ENCODE assay signal across 1 cellular context in the genomic region with DNA sequence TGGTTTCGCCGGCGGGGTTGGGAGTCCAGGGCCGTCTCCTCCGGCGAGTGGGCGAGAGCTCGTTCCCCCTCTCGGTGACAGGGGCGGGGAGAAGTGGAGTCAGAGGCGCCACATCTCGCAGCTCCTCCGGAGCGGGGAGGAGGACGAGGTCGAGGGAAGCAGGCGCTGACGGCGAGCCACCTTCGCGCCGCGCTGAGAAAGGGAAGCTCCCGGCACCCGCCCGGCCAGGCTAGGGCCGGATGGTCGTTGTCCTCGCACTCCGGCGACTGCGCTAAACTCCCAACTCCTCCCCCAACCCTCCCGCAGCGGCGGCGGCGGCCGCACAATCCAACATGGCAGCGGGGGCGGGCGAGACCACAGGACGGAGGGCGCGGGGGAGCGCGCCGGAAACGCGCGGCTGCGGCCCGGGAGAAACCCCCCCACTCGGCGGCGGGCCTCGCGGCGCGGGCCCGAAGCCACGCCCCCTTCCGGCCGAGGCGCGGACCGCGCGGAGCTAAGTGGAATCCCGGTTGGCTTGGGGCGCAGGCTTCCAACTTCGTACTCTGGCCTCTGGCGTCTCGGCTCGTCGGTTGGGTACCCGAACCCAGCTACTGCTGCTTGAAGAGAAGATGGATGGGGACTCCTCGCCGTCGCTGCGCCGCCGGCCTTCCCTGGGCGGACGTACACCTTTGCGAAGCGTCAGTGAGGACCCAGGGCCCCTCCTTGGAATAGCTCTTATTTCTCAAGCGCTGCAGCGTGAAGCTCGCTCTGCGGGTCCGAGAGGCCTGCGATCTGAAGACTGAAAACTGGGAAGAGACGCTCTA.
TF ChIP-seq lines count a peak whose summit lies in the region.

A gene (minus strand): TSS at position 270 of the 803 bp plus-strand sequence. CDS start 269 bp downstream, at position 1.

TF ChIP-seq in HepG2, 621 proteins besides CTCF, POLR2A, EP300 and RAD21 (continued from another document and continues in another):
- TF ChIP-seq, protein P1, sequence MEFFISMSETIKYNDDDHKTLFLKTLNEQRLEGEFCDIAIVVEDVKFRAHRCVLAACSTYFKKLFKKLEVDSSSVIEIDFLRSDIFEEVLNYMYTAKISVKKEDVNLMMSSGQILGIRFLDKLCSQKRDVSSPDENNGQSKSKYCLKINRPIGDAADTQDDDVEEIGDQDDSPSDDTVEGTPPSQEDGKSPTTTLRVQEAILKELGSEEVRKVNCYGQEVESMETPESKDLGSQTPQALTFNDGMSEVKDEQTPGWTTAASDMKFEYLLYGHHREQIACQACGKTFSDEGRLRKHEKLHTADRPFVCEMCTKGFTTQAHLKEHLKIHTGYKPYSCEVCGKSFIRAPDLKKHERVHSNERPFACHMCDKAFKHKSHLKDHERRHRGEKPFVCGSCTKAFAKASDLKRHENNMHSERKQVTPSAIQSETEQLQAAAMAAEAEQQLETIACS (CRISPR knock-in tag; IDR thresholded peaks at IDR 0.05): 0 out of 2 replicates have a peak, but pooled peaks have one; percentile 42
- TF ChIP-seq ZNF737 (CRISPR knock-in tag; IDR thresholded peaks at IDR 0.05; ENCODE audit: borderline replicate concordance) (no peak), ZNF253 (CRISPR knock-in tag; IDR thresholded peaks at IDR 0.05; ENCODE audit: borderline replicate concordance) (peak; percentile 74), SNAPC2 (CRISPR knock-in tag; IDR thresholded peaks at IDR 0.05) (no peak), SP5 (CRISPR knock-in tag; IDR thresholded peaks at IDR 0.05; ENCODE audit: borderline replicate concordance, low read depth) (peak; percentile 59), TCF7 (IDR thresholded peaks at IDR 0.05; ENCODE audit: low read depth) (no peak), KLF6 (CRISPR knock-in tag; IDR thresholded peaks at IDR 0.05) (peak; percentile 55; the same call in 1 of the 2 replicates), ZNF441 (CRISPR knock-in tag; IDR thresholded peaks at IDR 0.05; ENCODE audit: borderline replicate concordance) (peak; percentile 95; the same call in 1 of the 2 replicates), POLR2G (IDR thresholded peaks at IDR 0.05; ENCODE audit: low read depth, low read length) (peak; percentile 95), GABPB1 (CRISPR knock-in tag; IDR thresholded peaks at IDR 0.05) (peak; percentile 93), ZNF678 (CRISPR knock-in tag; IDR thresholded peaks at IDR 0.05) (no peak), AGO1 (IDR thresholded peaks at IDR 0.05; ENCODE audit: low read depth, low read length, poor library complexity, severe bottlenecking) (no peak), NFIB (CRISPR knock-in tag; IDR thresholded peaks at IDR 0.05; ENCODE audit: borderline replicate concordance) (no peak), MATR3 (CRISPR knock-in tag; IDR thresholded peaks at IDR 0.05) (no peak), MTA1 (CRISPR knock-in tag; IDR thresholded peaks at IDR 0.05; ENCODE audit: borderline replicate concordance) (no peak), TOPORS (CRISPR knock-in tag; IDR thresholded peaks at IDR 0.05) (peak; percentile 76; the same call in 1 of the 2 replicates), ZNF572 (CRISPR knock-in tag; IDR thresholded peaks at IDR 0.05) (no peak; the same call in 1 of the 2 replicates), ZNF10 (CRISPR knock-in tag; IDR thresholded peaks at IDR 0.05; ENCODE audit: borderline replicate concordance, low read depth) (no peak), ZNF570 (CRISPR knock-in tag; IDR thresholded peaks at IDR 0.05; ENCODE audit: borderline replicate concordance) (no peak), KDM5B (CRISPR knock-in tag; IDR thresholded peaks at IDR 0.05; ENCODE audit: borderline replicate concordance) (peak; percentile 79; the same call in 1 of the 2 replicates), YEATS2 (CRISPR knock-in tag; IDR thresholded peaks at IDR 0.05; ENCODE audit: borderline replicate concordance) (no peak; the same call in none of the 2 replicates), ZNF766 (CRISPR knock-in tag; IDR thresholded peaks at IDR 0.05; ENCODE audit: borderline replicate concordance) (0 out of 2 replicates have a peak, but pooled peaks have one; percentile 22), XBP1 (CRISPR knock-in tag; IDR thresholded peaks at IDR 0.05) (no peak; the same call in 1 of the 2 replicates), ZNF790 (CRISPR knock-in tag; IDR thresholded peaks at IDR 0.05; ENCODE audit: borderline replicate concordance) (0 out of 2 replicates have a peak, but pooled peaks have one; percentile 22), KLF15 (CRISPR knock-in tag; IDR thresholded peaks at IDR 0.05; ENCODE audit: borderline replicate concordance) (no peak), ZNF496 (CRISPR knock-in tag; IDR thresholded peaks at IDR 0.05; ENCODE audit: insufficient replicate concordance) (no peak), ZNF670 (CRISPR knock-in tag; IDR thresholded peaks at IDR 0.05; ENCODE audit: borderline replicate concordance) (peak; percentile 67; the same call in 1 of the 2 replicates), ZNF567 (CRISPR knock-in tag; IDR thresholded peaks at IDR 0.05; ENCODE audit: borderline replicate concordance) (peak; percentile 67; the same call in 1 of the 2 replicates), SUZ12 (IDR thresholded peaks at IDR 0.05; ENCODE audit: low read depth, low read length) (no peak), ZBTB1 (CRISPR knock-in tag; IDR thresholded peaks at IDR 0.05; ENCODE audit: borderline replicate concordance) (no peak), NFE2 (CRISPR knock-in tag; IDR thresholded peaks at IDR 0.05) (no peak), AKAP8 (CRISPR knock-in tag; IDR thresholded peaks at IDR 0.05) (peak; percentile 76), FOXA3 (CRISPR knock-in tag; IDR thresholded peaks at IDR 0.05) (peak; percentile 31; the same call in 1 of the 2 replicates), ZNF451 (CRISPR knock-in tag; IDR thresholded peaks at IDR 0.05) (peak; percentile 59; the same call in 1 of the 2 replicates), SP140L (CRISPR knock-in tag; IDR thresholded peaks at IDR 0.05; ENCODE audit: borderline replicate concordance) (0 out of 2 replicates have a peak, but pooled peaks have one; percentile 15), SRSF1 (optimal IDR thresholded peaks at IDR 0.05; ENCODE audit: low read depth, low read length) (peak; percentile 75)
- TF ChIP-seq, protein P2, sequence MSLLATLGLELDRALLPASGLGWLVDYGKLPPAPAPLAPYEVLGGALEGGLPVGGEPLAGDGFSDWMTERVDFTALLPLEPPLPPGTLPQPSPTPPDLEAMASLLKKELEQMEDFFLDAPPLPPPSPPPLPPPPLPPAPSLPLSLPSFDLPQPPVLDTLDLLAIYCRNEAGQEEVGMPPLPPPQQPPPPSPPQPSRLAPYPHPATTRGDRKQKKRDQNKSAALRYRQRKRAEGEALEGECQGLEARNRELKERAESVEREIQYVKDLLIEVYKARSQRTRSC (CRISPR knock-in tag; IDR thresholded peaks at IDR 0.05; ENCODE audit: low read depth): no peak
- TF ChIP-seq, protein P3, sequence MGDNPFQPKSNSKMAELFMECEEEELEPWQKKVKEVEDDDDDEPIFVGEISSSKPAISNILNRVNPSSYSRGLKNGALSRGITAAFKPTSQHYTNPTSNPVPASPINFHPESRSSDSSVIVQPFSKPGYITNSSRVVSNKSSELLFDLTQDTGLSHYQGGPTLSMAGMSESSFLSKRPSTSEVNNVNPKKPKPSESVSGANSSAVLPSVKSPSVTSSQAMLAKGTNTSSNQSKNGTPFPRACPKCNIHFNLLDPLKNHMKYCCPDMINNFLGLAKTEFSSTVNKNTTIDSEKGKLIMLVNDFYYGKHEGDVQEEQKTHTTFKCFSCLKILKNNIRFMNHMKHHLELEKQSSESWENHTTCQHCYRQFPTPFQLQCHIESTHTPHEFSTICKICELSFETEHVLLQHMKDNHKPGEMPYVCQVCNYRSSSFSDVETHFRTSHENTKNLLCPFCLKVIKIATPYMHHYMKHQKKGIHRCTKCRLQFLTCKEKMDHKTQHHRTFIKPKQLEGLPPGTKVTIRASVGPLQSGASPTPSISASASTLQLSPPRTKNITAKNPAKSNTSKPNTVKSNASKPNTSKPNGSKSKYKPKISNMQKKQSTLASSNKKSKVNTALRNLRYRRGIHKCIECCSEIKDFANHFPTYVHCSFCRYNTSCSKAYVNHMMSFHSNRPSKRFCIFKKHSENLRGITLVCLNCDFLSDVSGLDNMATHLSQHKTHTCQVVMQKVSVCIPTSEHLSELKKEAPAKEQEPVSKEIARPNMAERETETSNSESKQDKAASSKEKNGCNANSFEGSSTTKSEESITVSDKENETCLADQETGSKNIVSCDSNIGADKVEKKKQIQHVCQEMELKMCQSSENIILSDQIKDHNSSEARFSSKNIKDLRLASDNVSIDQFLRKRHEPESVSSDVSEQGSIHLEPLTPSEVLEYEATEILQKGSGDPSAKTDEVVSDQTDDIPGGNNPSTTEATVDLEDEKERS (CRISPR knock-in tag; IDR thresholded peaks at IDR 0.05): no peak
- TF ChIP-seq, protein P4, sequence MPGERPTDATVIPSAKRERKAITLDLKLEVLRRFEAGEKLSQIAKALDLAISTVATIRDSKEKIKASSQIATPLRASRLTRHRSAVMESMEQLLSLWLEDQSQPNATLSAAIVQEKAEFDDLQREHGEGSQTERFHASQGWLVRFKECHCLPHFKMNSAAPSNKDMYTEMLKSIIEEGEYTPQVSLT (CRISPR knock-in tag; IDR thresholded peaks at IDR 0.05; ENCODE audit: borderline replicate concordance, low read depth): no peak
- TF ChIP-seq, protein P5, sequence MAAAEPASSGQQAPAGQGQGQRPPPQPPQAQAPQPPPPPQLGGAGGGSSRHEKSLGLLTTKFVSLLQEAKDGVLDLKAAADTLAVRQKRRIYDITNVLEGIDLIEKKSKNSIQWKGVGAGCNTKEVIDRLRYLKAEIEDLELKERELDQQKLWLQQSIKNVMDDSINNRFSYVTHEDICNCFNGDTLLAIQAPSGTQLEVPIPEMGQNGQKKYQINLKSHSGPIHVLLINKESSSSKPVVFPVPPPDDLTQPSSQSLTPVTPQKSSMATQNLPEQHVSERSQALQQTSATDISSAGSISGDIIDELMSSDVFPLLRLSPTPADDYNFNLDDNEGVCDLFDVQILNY (CRISPR knock-in tag; conservative IDR thresholded peaks at IDR 0.05): no peak
- TF ChIP-seq, protein P6, sequence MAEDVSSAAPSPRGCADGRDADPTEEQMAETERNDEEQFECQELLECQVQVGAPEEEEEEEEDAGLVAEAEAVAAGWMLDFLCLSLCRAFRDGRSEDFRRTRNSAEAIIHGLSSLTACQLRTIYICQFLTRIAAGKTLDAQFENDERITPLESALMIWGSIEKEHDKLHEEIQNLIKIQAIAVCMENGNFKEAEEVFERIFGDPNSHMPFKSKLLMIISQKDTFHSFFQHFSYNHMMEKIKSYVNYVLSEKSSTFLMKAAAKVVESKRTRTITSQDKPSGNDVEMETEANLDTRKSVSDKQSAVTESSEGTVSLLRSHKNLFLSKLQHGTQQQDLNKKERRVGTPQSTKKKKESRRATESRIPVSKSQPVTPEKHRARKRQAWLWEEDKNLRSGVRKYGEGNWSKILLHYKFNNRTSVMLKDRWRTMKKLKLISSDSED (CRISPR knock-in tag; IDR thresholded peaks at IDR 0.05): no peak
- TF ChIP-seq, protein P7, sequence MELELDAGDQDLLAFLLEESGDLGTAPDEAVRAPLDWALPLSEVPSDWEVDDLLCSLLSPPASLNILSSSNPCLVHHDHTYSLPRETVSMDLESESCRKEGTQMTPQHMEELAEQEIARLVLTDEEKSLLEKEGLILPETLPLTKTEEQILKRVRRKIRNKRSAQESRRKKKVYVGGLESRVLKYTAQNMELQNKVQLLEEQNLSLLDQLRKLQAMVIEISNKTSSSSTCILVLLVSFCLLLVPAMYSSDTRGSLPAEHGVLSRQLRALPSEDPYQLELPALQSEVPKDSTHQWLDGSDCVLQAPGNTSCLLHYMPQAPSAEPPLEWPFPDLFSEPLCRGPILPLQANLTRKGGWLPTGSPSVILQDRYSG (CRISPR knock-in tag; IDR thresholded peaks at IDR 0.05): no peak
- TF ChIP-seq, protein P8, sequence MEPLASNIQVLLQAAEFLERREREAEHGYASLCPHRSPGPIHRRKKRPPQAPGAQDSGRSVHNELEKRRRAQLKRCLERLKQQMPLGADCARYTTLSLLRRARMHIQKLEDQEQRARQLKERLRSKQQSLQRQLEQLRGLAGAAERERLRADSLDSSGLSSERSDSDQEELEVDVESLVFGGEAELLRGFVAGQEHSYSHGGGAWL (CRISPR knock-in tag; IDR thresholded peaks at IDR 0.05): no peak
- TF ChIP-seq, protein P9, sequence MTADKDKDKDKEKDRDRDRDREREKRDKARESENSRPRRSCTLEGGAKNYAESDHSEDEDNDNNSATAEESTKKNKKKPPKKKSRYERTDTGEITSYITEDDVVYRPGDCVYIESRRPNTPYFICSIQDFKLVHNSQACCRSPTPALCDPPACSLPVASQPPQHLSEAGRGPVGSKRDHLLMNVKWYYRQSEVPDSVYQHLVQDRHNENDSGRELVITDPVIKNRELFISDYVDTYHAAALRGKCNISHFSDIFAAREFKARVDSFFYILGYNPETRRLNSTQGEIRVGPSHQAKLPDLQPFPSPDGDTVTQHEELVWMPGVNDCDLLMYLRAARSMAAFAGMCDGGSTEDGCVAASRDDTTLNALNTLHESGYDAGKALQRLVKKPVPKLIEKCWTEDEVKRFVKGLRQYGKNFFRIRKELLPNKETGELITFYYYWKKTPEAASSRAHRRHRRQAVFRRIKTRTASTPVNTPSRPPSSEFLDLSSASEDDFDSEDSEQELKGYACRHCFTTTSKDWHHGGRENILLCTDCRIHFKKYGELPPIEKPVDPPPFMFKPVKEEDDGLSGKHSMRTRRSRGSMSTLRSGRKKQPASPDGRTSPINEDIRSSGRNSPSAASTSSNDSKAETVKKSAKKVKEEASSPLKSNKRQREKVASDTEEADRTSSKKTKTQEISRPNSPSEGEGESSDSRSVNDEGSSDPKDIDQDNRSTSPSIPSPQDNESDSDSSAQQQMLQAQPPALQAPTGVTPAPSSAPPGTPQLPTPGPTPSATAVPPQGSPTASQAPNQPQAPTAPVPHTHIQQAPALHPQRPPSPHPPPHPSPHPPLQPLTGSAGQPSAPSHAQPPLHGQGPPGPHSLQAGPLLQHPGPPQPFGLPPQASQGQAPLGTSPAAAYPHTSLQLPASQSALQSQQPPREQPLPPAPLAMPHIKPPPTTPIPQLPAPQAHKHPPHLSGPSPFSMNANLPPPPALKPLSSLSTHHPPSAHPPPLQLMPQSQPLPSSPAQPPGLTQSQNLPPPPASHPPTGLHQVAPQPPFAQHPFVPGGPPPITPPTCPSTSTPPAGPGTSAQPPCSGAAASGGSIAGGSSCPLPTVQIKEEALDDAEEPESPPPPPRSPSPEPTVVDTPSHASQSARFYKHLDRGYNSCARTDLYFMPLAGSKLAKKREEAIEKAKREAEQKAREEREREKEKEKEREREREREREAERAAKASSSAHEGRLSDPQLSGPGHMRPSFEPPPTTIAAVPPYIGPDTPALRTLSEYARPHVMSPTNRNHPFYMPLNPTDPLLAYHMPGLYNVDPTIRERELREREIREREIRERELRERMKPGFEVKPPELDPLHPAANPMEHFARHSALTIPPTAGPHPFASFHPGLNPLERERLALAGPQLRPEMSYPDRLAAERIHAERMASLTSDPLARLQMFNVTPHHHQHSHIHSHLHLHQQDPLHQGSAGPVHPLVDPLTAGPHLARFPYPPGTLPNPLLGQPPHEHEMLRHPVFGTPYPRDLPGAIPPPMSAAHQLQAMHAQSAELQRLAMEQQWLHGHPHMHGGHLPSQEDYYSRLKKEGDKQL (CRISPR knock-in tag; IDR thresholded peaks at IDR 0.05; ENCODE audit: low read depth): no peak
- TF ChIP-seq, protein P10, sequence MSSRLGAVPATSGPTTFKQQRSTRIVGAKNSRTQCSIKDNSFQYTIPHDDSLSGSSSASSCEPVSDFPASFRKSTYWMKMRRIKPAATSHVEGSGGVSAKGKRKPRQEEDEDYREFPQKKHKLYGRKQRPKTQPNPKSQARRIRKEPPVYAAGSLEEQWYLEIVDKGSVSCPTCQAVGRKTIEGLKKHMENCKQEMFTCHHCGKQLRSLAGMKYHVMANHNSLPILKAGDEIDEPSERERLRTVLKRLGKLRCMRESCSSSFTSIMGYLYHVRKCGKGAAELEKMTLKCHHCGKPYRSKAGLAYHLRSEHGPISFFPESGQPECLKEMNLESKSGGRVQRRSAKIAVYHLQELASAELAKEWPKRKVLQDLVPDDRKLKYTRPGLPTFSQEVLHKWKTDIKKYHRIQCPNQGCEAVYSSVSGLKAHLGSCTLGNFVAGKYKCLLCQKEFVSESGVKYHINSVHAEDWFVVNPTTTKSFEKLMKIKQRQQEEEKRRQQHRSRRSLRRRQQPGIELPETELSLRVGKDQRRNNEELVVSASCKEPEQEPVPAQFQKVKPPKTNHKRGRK (CRISPR knock-in tag; IDR thresholded peaks at IDR 0.05): no peak
